In genomic region chr14:68621400-68622365, GRCh38 we compare ENCODE assay signal across 10 cellular contexts.
DNase-seq lines count a peak whose midpoint lies in the region; TF ChIP-seq lines count a peak whose summit lies in the region.
"Had no signal": no experiment of that assay in that cellular context is flagged by ENCODE, and none has a peak within 500 bp of the region (broad histone marks: within the 10 kb centered on the region; RNA-seq: fewer than 3 reads in every experiment).

No MANE protein-coding gene starts in this region.

- no peak overlapping the region for H3K4me3 Mint-ChIP-seq in mesothelial cell of epicardium

- no peaks in the 10 kb centered on the region for H3K27me3 ChIP-seq in tibial nerve
- H3K27me3 ChIP-seq: SJSA1 had no signal

- peaks cover 20% of the 10 kb centered on the region for H3K9me3 Mint-ChIP-seq in mesothelial cell of epicardium

- peaks cover 28% of the 10 kb centered on the region for H3K4me1 Mint-ChIP-seq in mesothelial cell of epicardium

- no peak for TF ChIP-seq POLR2A in tibial nerve (IDR thresholded peaks at IDR 0.05)

- H3K36me3 ChIP-seq in tibial nerve = no peaks in the 10 kb centered on the region
- H3K36me3 ChIP-seq: SJSA1 had no signal

- peaks cover 0 to 22% (median 5%) of the 10 kb centered on the region in 4 donors for H3K9me3 ChIP-seq in tibial nerve

- no peak overlapping the region for H3K4me3 ChIP-seq in tibial nerve
- H3K4me3 ChIP-seq: SJSA1 had no signal

- no peaks in the 10 kb centered on the region for H3K27me3 Mint-ChIP-seq in mesothelial cell of epicardium (ENCODE audit: low read depth)

- peaks cover 38% of the 10 kb centered on the region for H3K36me3 Mint-ChIP-seq in mesothelial cell of epicardium

- peak overlapping the region; percentile 5 for H3K27ac Mint-ChIP-seq in mesothelial cell of epicardium

- TF ChIP-seq CTCF in mesothelial cell of epicardium (IDR thresholded peaks at IDR 0.05; ENCODE audit: unreplicated experiment) = no peak
- no peak for TF ChIP-seq CTCF in tibial nerve (IDR thresholded peaks at IDR 0.05)

- DNase-seq in NCI-H2171 treated with DMSO at 0.1 percent for 48 hours (lab: John Stamatoyannopoulos, UW) (peak; percentile 57), ecto neural progenitor cell (ENCODE audit: low spot score) (peak; percentile 39), mesothelial cell of epicardium (ENCODE audit: low spot score in 2 of 2, unreplicated experiment in 2 of 2) (no peak), tibial nerve (ENCODE audit: low spot score in 2 of 2) (peak in 1 of 2 donors; percentile 29), T-helper 1 cell (no peak), inferior parietal cortex (ENCODE audit: extremely low spot score) (no peak)
- DNase-seq in activated CD4-positive, alpha-beta T cell treated with anti-CD3 and anti-CD28 coated beads, Interleukin-2, amount 50 U/mL, for 1 hour = no peak
- DNase-seq: NCI-H1048; stimulated activated CD4-positive, alpha-beta T cell treated with anti-CD3 and anti-CD28 coated beads, Interleukin-4, amount 100 ng/mL, for 4 hours had no signal

- H3K4me1 ChIP-seq in tibial nerve = peaks cover 0 to 23% (median 6%) of the 10 kb centered on the region in 4 donors

- WGBS in tibial nerve, 2 donors = 47 to 49% methylated on average over 6 of the region's 6 CpGs

- peak overlapping the region in 3 of 4 donors; percentile 30 to 79 (median 73) for H3K27ac ChIP-seq in tibial nerve
- H3K27ac ChIP-seq: SJSA1 had no signal

- peak in 1 of 2 donors; percentile 55 for TF ChIP-seq EP300 in tibial nerve (IDR thresholded peaks at IDR 0.05)

Comparison
In these comparisons a context has a peak if more than half of its experiments do, and no peak if none do; other contexts are left out.
1. DNase-seq: peak in NCI-H2171 treated with DMSO at 0.1 percent for 48 hours (single experiment) and ecto neural progenitor cell (single experiment); none in mesothelial cell of epicardium (0 of 2), activated CD4-positive, alpha-beta T cell treated with anti-CD3 and anti-CD28 coated beads, Interleukin-2, amount 50 U/mL, for 1 hour (single experiment), T-helper 1 cell (0 of 5) and inferior parietal cortex (single experiment).